ENCODE assay signal across 22 cellular contexts in the genomic region with DNA sequence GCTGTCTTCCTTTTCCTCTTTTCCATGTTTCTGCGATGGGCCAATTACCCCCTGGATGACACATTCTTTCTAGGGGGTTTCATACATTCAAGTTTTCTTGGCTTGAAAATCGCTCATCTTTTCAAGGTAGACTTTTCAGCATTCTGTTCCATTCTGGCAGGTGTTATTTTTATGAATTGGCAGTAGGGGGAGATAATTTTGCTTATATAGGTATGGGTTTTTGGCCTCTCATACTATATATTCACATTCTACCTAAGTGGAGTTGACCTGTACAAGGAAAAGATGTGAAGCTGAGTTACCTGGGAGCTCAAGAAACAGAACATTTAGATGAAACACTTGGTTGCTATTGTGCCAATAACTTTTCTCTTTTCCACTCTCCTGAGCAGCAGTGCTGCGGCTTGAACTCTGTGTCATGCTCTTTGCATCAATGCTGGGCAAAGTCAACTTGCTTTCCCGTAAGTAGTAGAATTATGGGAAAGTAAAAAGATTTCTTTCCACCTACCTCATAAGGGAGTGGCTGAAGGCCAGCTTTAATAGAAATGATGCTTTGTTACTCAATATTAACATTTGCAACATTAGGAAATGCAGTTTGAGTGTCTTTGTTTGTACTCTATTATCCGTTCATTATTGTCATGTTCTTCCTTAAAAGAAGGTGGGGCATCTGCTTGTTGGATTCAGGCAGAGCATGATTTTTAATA. TPM values are rescaled to one million over a fixed set of nuclear protein-coding genes. Genes with fewer than 3 reads are reported as not detected.
A peak's percentile ranks its signal among the peaks of the same experiment; 100 is the strongest.
DNase-seq lines count a peak whose midpoint lies in the region; ATAC-seq and TF ChIP-seq lines count a peak whose summit lies in the region.
"Had no signal": no experiment of that assay in that cellular context is flagged by ENCODE, and none has a peak within 500 bp of the region (broad histone marks: within the 10 kb centered on the region; RNA-seq: fewer than 3 reads in every experiment).

No MANE protein-coding gene starts in this region.

- CTCF ChIA-PET in activated CD4-positive, alpha-beta memory T cell treated with anti-CD3 and anti-CD28 coated beads for 36 hours (lab: Charles Lee), result interaction anchor here (1.1 to 1.5 kb wide), 2 partner anchors 10 to 46 kb away, joined by 3 read pairs; no protein-coding TSS in a partner anchor

- DNase-seq in Right ventricle myocardium inferior (ENCODE audit: missing footprints) (no peak), right atrium auricular region (ENCODE audit: low spot score) (no peak), epithelial cell of esophagus (ENCODE audit: low read depth) (peak; percentile 21), kidney glomerular epithelial cell (lab: John Stamatoyannopoulos, UW) (peak; percentile 8), aorta (no peak), NCI-H1105 (lab: John Stamatoyannopoulos, UW) (no peak)
- DNase-seq in activated CD4-positive, alpha-beta memory T cell treated with anti-CD3 and anti-CD28 coated beads for 36 hours, result no peak
- no peak for DNase-seq in NK-92 treated with Interleukin-12 subunit alpha and Interleukin-12 subunit beta, amount 100 ng/mL, for 24 hours (lab: John Stamatoyannopoulos, UW)
- DNase-seq: activated CD8-positive, alpha-beta memory T cell treated with anti-CD3 and anti-CD28 coated beads, Interleukin-2, amount 10 ng/mL, durations not matched to agents 7 days and 5 days; activated effector memory CD4-positive, alpha-beta T cell treated with anti-CD3 and anti-CD28 coated beads, Interleukin-2, amount 50 U/mL, for 16 hours; COR-L47; dorsolateral prefrontal cortex; Karpas-422; NCI-H1694 treated with DMSO at 0.1 percent for 48 hours; NCI-H446; pancreas; Peyer's patch; substantia nigra; SW 1271 had no signal

- POLR2A ChIA-PET in activated CD4-positive, alpha-beta memory T cell treated with anti-CD3 and anti-CD28 coated beads for 36 hours (lab: Charles Lee), result no interaction called here

- no peaks in the 10 kb centered on the region for H3K9me3 Mint-ChIP-seq in activated CD4-positive, alpha-beta memory T cell treated with anti-CD3 and anti-CD28 coated beads for 36 hours

- peaks cover 0 to 25% of the 10 kb centered on the region in 2 donors for H3K4me1 ChIP-seq in right atrium auricular region
- H3K4me1 ChIP-seq in aorta (ENCODE audit: control insufficient read depth in 1 of 2, insufficient read depth in 2 of 2, low read length in 2 of 2), result no peaks in the 10 kb centered on the region
- H3K4me1 ChIP-seq: pancreas had no signal

- H3K9me3 ChIP-seq in right atrium auricular region, result no peaks in the 10 kb centered on the region
- no peaks in the 10 kb centered on the region for H3K9me3 ChIP-seq in aorta (ENCODE audit: control insufficient read depth, low read length)
- H3K9me3 ChIP-seq: pancreas, Peyer's patch had no signal

- 95% methylated on average over 5 of the region's 5 CpGs for WGBS in aorta, 2 donors

- H3K4me1 Mint-ChIP-seq in activated CD4-positive, alpha-beta memory T cell treated with anti-CD3 and anti-CD28 coated beads for 36 hours (ENCODE audit: low read depth), result no peaks in the 10 kb centered on the region

- no peaks in the 10 kb centered on the region for H3K27me3 Mint-ChIP-seq in activated CD4-positive, alpha-beta memory T cell treated with anti-CD3 and anti-CD28 coated beads for 36 hours
- H3K27me3 Mint-ChIP-seq: activated CD8-positive, alpha-beta memory T cell treated with anti-CD3 and anti-CD28 coated beads, Interleukin-2, amount 10 ng/mL, durations not matched to agents 7 days and 5 days had no signal

- H3K4me3 Mint-ChIP-seq in activated CD4-positive, alpha-beta memory T cell treated with anti-CD3 and anti-CD28 coated beads for 36 hours, result no peak overlapping the region
- H3K4me3 Mint-ChIP-seq: activated CD8-positive, alpha-beta memory T cell treated with anti-CD3 and anti-CD28 coated beads, Interleukin-2, amount 10 ng/mL, durations not matched to agents 7 days and 5 days had no signal

- ATAC-seq in Right ventricle myocardium inferior, result peak; percentile 58
- ATAC-seq in aorta (ENCODE audit: low FRiP score), result peak; percentile 29
- ATAC-seq: activated CD8-positive, alpha-beta memory T cell treated with anti-CD3 and anti-CD28 coated beads, Interleukin-2, amount 10 ng/mL, durations not matched to agents 7 days and 5 days had no signal

- H3K27ac Mint-ChIP-seq in activated CD4-positive, alpha-beta memory T cell treated with anti-CD3 and anti-CD28 coated beads for 36 hours, result no peak overlapping the region
- H3K27ac Mint-ChIP-seq: activated CD8-positive, alpha-beta memory T cell treated with anti-CD3 and anti-CD28 coated beads, Interleukin-2, amount 10 ng/mL, durations not matched to agents 7 days and 5 days had no signal

- no peak overlapping the region for H3K4me3 ChIP-seq in right atrium auricular region
- H3K4me3 ChIP-seq in epithelial cell of esophagus (ENCODE audit: low read length), result no peak overlapping the region
- H3K4me3 ChIP-seq in aorta (ENCODE audit: low read length in 2 of 2), result no peak overlapping the region
- H3K4me3 ChIP-seq: dorsolateral prefrontal cortex, pancreas, Peyer's patch had no signal

- no peaks in the 10 kb centered on the region for H3K36me3 Mint-ChIP-seq in activated CD4-positive, alpha-beta memory T cell treated with anti-CD3 and anti-CD28 coated beads for 36 hours
- H3K36me3 Mint-ChIP-seq: activated CD8-positive, alpha-beta memory T cell treated with anti-CD3 and anti-CD28 coated beads, Interleukin-2, amount 10 ng/mL, durations not matched to agents 7 days and 5 days had no signal

- intact Hi-C loops in Right ventricle myocardium inferior (cut with DNase I), result loop anchor here (5.0 kb wide), 1 partner anchor 42 kb away; the partner anchor contains the start of gene RARRES1
- intact Hi-C loops in aorta (cut with DNase I), result no loop called here
- intact Hi-C loops in activated CD4-positive, alpha-beta memory T cell treated with anti-CD3 and anti-CD28 coated beads for 36 hours (cut with micrococcal nuclease), result no loop called here

- H3K27me3 ChIP-seq in right atrium auricular region (no peaks in the 10 kb centered on the region), aorta (ENCODE audit: control insufficient read depth in 1 of 2, insufficient read depth in 2 of 2, low read length in 1 of 2) (no peaks in the 10 kb centered on the region)
- H3K27me3 ChIP-seq: dorsolateral prefrontal cortex, pancreas, Peyer's patch had no signal

- no peak for TF ChIP-seq CTCF in right atrium auricular region (IDR thresholded peaks at IDR 0.05)
- no peak for TF ChIP-seq CTCF in epithelial cell of esophagus (IDR thresholded peaks at IDR 0.05; ENCODE audit: insufficient read depth, low read depth, low read length, missing control alignments)

- no peaks in the 10 kb centered on the region for H3K36me3 ChIP-seq in right atrium auricular region
- H3K36me3 ChIP-seq in aorta (ENCODE audit: control insufficient read depth in 1 of 2, insufficient read depth in 2 of 2, low read length in 1 of 2), result no peaks in the 10 kb centered on the region
- H3K36me3 ChIP-seq: pancreas, Peyer's patch had no signal

- H3K27ac ChIP-seq in right atrium auricular region, result peak overlapping the region in 1 of 2 donors; percentile 6
- H3K27ac ChIP-seq in aorta (ENCODE audit: low read depth in 1 of 2, low read length in 2 of 2), result no peak overlapping the region
- H3K27ac ChIP-seq: dorsolateral prefrontal cortex, pancreas, VCaP had no signal

RNA-seq across cellular contexts. Expression of gene MFSD1, which starts 27.9 kb away (rescaled TPM):
- 32.2 TPM for total RNA-seq in Right ventricle myocardium inferior
- total RNA-seq in right atrium auricular region, result 10 to 100 TPM; 43.9 to 45.6 TPM
- total RNA-seq in aorta, result 10 to 100 TPM; 71.5 to 81.0 TPM
- 10 to 100 TPM; 44.9 to 63.5 TPM for polyA plus RNA-seq in aorta
- total RNA-seq in activated CD4-positive, alpha-beta memory T cell treated with anti-CD3 and anti-CD28 coated beads for 36 hours, result 10 to 100 TPM; 11.9 to 12.4 TPM

RNA-seq across cellular contexts. Expression of gene RARRES1, which starts 41.7 kb away (rescaled TPM):
- total RNA-seq in Right ventricle myocardium inferior, result 22.3 TPM
- 100 to 1,000 TPM in 1 of 2 donors, 10 to 100 TPM in 1; 10.0 to 291 TPM for total RNA-seq in right atrium auricular region
- 100 to 1,000 TPM; 222 to 323 TPM for total RNA-seq in aorta
- 10 to 100 TPM in 1 of 2 donors, 1 to 10 TPM in 1; 2.4 to 17.8 TPM for polyA plus RNA-seq in aorta
- not detected for total RNA-seq in activated CD4-positive, alpha-beta memory T cell treated with anti-CD3 and anti-CD28 coated beads for 36 hours
- total RNA-seq: A172; activated CD8-positive, alpha-beta memory T cell treated with anti-CD3 and anti-CD28 coated beads, Interleukin-2, amount 10 ng/mL, durations not matched to agents 7 days and 5 days; mononuclear cell had no signal

Comparison
In these comparisons a context has a peak if more than half of its experiments do, and no peak if none do; other contexts are left out.
1. DNase-seq: peak in epithelial cell of esophagus (single experiment) and kidney glomerular epithelial cell (single experiment); none in Right ventricle myocardium inferior (single experiment), right atrium auricular region (single experiment), aorta (0 of 2), activated CD4-positive, alpha-beta memory T cell treated with anti-CD3 and anti-CD28 coated beads for 36 hours (single experiment), NK-92 treated with Interleukin-12 subunit alpha and Interleukin-12 subunit beta, amount 100 ng/mL, for 24 hours (single experiment) and NCI-H1105 (single experiment).
2. RNA of gene RARRES1, which starts 41.7 kb away (total RNA-seq): 222 to 323 TPM in aorta, 10.0 to 291 TPM in right atrium auricular region and 22.3 TPM in Right ventricle myocardium inferior (single experiment); not detected in activated CD4-positive, alpha-beta memory T cell treated with anti-CD3 and anti-CD28 coated beads for 36 hours; every median in the first group is over 10 times any median in the second.